In the genomic region with DNA sequence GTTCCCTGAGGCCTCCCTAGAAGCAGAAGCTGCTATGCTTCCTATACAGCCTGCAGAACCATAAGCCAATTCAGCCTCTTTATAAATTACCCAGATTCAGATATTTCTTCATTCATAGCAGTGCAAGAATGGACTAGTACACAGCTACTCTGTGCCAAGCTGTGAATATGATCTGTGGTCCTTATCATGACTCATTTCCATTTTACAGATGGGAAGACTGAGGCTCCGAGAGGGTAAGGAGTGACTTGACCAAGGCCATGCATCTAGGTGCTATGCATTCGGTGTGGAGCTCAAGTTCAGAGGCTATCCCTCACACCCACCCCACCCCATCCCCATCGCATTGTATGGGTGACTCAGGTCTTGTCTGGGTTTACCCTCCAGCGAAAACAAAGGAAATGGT, we compare ENCODE assay signal across 36 cellular contexts. TPM values are rescaled to one million over a fixed set of nuclear protein-coding genes. Genes with fewer than 3 reads are reported as not detected.
DNase-seq lines count a peak whose midpoint lies in the region; ATAC-seq, FAIRE-seq and TF ChIP-seq lines count a peak whose summit lies in the region.
"Had no signal": no experiment of that assay in that cellular context is flagged by ENCODE, and none has a peak within 500 bp of the region (broad histone marks: within the 10 kb centered on the region; RNA-seq: fewer than 3 reads in every experiment).

No MANE protein-coding gene starts in this region.

- in situ Hi-C loops in HepG2 (cut with HindIII; ENCODE audit: extremely low pct_ligation_motif_present, low pct_unique_long_range_greater_than_20kb), result no loop called here
- in situ Hi-C loops in K562 (cut with MboI), result no loop called here

- H3K4me1 Mint-ChIP-seq in activated T-helper 17 cell treated with anti-CD3 and anti-CD28 coated beads, Interleukin-2, amount 50 U/mL, for 72 hours, result peaks cover 5% of the 10 kb centered on the region
- H3K4me1 Mint-ChIP-seq: B cell; CD14-positive monocyte; CD8-positive, alpha-beta memory T cell had no signal

- BruUV-seq in HepG2 (replicated peaks; lab: Mats Ljungman, UMichigan) (no TSS peak), K562 (replicated peaks; lab: Mats Ljungman, UMichigan) (no TSS peak)

- H3K27ac ChIP-seq in HepG2 (ENCODE audit: extremely low read length, insufficient read depth, low read length), result no peak overlapping the region
- H3K27ac ChIP-seq in right lobe of liver, result no peak overlapping the region
- no peak overlapping the region for H3K27ac ChIP-seq in K562 (ENCODE audit: extremely low read depth, low read depth, low read length)
- H3K27ac ChIP-seq in H1 (ENCODE audit: low read depth, low read length), result no peak overlapping the region
- H3K27ac ChIP-seq in right atrium auricular region, result no peak overlapping the region
- H3K27ac ChIP-seq: 22Rv1; A549; BLaER1; BLaER1 treated with 17β-estradiol and CSF1 and Interleukin-3, amounts not matched to agents 10 nM and 100 nM; C4-2B had no signal

- H2BK15ac ChIP-seq in H1 (ENCODE audit: low read length), result no peak overlapping the region

- no peak overlapping the region for H4K5ac ChIP-seq in H1 (ENCODE audit: insufficient read length, low read depth, low read length)

- no peaks in the 10 kb centered on the region for H3K79me1 ChIP-seq in H1 (ENCODE audit: low read depth, low read length)

- peaks cover under 1% of the 10 kb centered on the region for H3K27me3 Mint-ChIP-seq in activated T-helper 17 cell treated with anti-CD3 and anti-CD28 coated beads, Interleukin-2, amount 50 U/mL, for 72 hours
- H3K27me3 Mint-ChIP-seq: CD4-positive, alpha-beta T cell had no signal

- CTCF ChIA-PET in HepG2 (lab: Yijun Ruan, JAX; ENCODE audit: low intra/inter-chr PET ratio, low total read pairs) (no interaction called here), K562 (lab: Yijun Ruan, JAX; ENCODE audit: low intra/inter-chr PET ratio) (no interaction called here), H1 (lab: Charles Lee; ENCODE audit: partially characterized antibody) (interaction anchor here (0.7 to 1.4 kb wide), 2 partner anchors 14 to 215 kb away, joined by 3 read pairs; no protein-coding TSS in a partner anchor)

- H3K56ac ChIP-seq in H1 (replicated peaks; ENCODE audit: insufficient read length, low read depth, low read length), result no peak overlapping the region

- no peak overlapping the region for H3K4me3 ChIP-seq in HepG2 (replicated peaks in 1 of 3; ENCODE audit: insufficient read depth in 1 of 3, low read depth in 2 of 3, low read length in 3 of 3)
- no peak overlapping the region for H3K4me3 ChIP-seq in right lobe of liver
- H3K4me3 ChIP-seq in K562, result no peak overlapping the region
- H3K4me3 ChIP-seq in H1 (ENCODE audit: extremely low read depth in 1 of 4, insufficient read depth in 2 of 4, low read depth in 3 of 4, low read length in 4 of 4), result no peak overlapping the region
- H3K4me3 ChIP-seq in right atrium auricular region, result no peak overlapping the region
- H3K4me3 ChIP-seq: A549; BLaER1; BLaER1 treated with 17β-estradiol and CSF1 and Interleukin-3, amounts not matched to agents 10 nM and 100 nM had no signal

- H2AK5ac ChIP-seq in H1 (ENCODE audit: low read depth, low read length), result no peak overlapping the region

- DNase-seq in HepG2 (ENCODE audit: low spot score) (no peak), right lobe of liver (no peak), K562 (ENCODE audit: extremely low read depth in 1 of 4, low spot score in 3 of 4) (no peak), H1 (ENCODE audit: low read depth in 1 of 2, low spot score in 2 of 2) (no peak), right atrium auricular region (ENCODE audit: low spot score) (no peak), COR-L47 (lab: John Stamatoyannopoulos, UW) (no peak)
- DNase-seq: 8988T; ACHN; AML-193; BE2C; C1 segment of cervical spinal cord; Caco-2; Calu3; CD4-positive, alpha-beta memory T cell; CD4-positive, alpha-beta T cell; CD4-positive, CD25-positive, alpha-beta regulatory T cell; CD8-positive, alpha-beta memory T cell; CD8-positive, alpha-beta T cell; DMS 273 treated with DMSO at 0.1 percent for 48 hours; DMS153; DMS53; DMS79; DMS79 treated with DMSO at 0.1 percent for 48 hours; DND-41; EL had no signal

- H3K9me3 ChIP-seq in HepG2 (ENCODE audit: low read length) (no peaks in the 10 kb centered on the region), right lobe of liver (no peaks in the 10 kb centered on the region), K562 (replicated peaks; ENCODE audit: control insufficient read depth, insufficient read depth, low read depth, low read length) (no peaks in the 10 kb centered on the region), H1 (ENCODE audit: insufficient read depth in 2 of 2, low read depth in 1 of 2, low read length in 1 of 2) (no peaks in the 10 kb centered on the region), right atrium auricular region (no peaks in the 10 kb centered on the region)
- H3K9me3 ChIP-seq: A549; BE2C; BLaER1; BLaER1 treated with 17β-estradiol and CSF1 and Interleukin-3, amounts not matched to agents 10 nM and 100 nM; Caco-2 had no signal

- H3K79me2 ChIP-seq in HepG2 (ENCODE audit: insufficient read depth, low read length) (no peaks in the 10 kb centered on the region), K562 (ENCODE audit: control insufficient read depth, insufficient read depth, low read length) (no peaks in the 10 kb centered on the region), H1 (ENCODE audit: control insufficient read depth in 1 of 2, insufficient read depth in 2 of 2, low read length in 2 of 2) (no peaks in the 10 kb centered on the region)

- H2BK12ac ChIP-seq in H1 (ENCODE audit: low read depth, low read length), result no peak overlapping the region

- H3K4me3 Mint-ChIP-seq in activated T-helper 17 cell treated with anti-CD3 and anti-CD28 coated beads, Interleukin-2, amount 50 U/mL, for 72 hours, result no peak overlapping the region
- H3K4me3 Mint-ChIP-seq: B cell; CD14-positive monocyte; CD4-positive, alpha-beta memory T cell; CD4-positive, alpha-beta T cell; CD4-positive, CD25-positive, alpha-beta regulatory T cell; CD8-positive, alpha-beta memory T cell; CD8-positive, alpha-beta T cell had no signal

- H3K36me3 ChIP-seq in HepG2 (replicated peaks in 1 of 2; ENCODE audit: control insufficient read depth in 1 of 2, insufficient read depth in 2 of 2, low read length in 2 of 2), result no peaks in the 10 kb centered on the region
- H3K36me3 ChIP-seq in right lobe of liver, result no peaks in the 10 kb centered on the region
- no peaks in the 10 kb centered on the region for H3K36me3 ChIP-seq in K562 (ENCODE audit: control insufficient read depth, insufficient read depth, low read length)
- no peaks in the 10 kb centered on the region for H3K36me3 ChIP-seq in H1 (ENCODE audit: control insufficient read depth in 2 of 4, insufficient read depth in 4 of 4, low read length in 3 of 4)
- H3K36me3 ChIP-seq in right atrium auricular region, result no peaks in the 10 kb centered on the region
- H3K36me3 ChIP-seq: BE2C; BLaER1; BLaER1 treated with 17β-estradiol and CSF1 and Interleukin-3, amounts not matched to agents 10 nM and 100 nM had no signal

- H3K14ac ChIP-seq in H1 (ENCODE audit: insufficient read length), result no peak overlapping the region

- H3K4me2 ChIP-seq in HepG2 (ENCODE audit: low read depth, low read length), result no peak overlapping the region
- H3K4me2 ChIP-seq in K562 (ENCODE audit: insufficient read depth, low read length), result no peak overlapping the region
- H3K4me2 ChIP-seq in H1 (ENCODE audit: insufficient read depth in 1 of 2, low read depth in 2 of 2, low read length in 2 of 2), result no peak overlapping the region
- H3K4me2 ChIP-seq: A549; BLaER1; BLaER1 treated with 17β-estradiol and CSF1 and Interleukin-3, amounts not matched to agents 10 nM and 100 nM had no signal

- POLR2A ChIA-PET in HepG2 (lab: Yijun Ruan, JAX), result no interaction called here
- POLR2A ChIA-PET in K562 (lab: Yijun Ruan, JAX), result interaction anchor here (0.5 to 1.3 kb wide), 5 partner anchors 8 to 857 kb away, joined by 3 read pairs; no protein-coding TSS in a partner anchor
- POLR2A ChIA-PET in H1 (lab: Charles Lee; ENCODE audit: partially characterized antibody), result no interaction called here

- no peak for ATAC-seq in HepG2
- no peak for ATAC-seq in right lobe of liver
- ATAC-seq in activated T-helper 17 cell treated with anti-CD3 and anti-CD28 coated beads, Interleukin-2, amount 50 U/mL, for 72 hours (replicated peaks), result peak; percentile 18
- ATAC-seq in K562, result no peak
- ATAC-seq in SK-N-SH treated with all-trans-retinoic acid at 6 μM for 48 hours, result no peak
- ATAC-seq: A549; CD8-positive, alpha-beta T cell had no signal

- H3K4me1 ChIP-seq in HepG2 (ENCODE audit: insufficient read depth, low read length) (peaks cover 7% of the 10 kb centered on the region; the same call in 1 of the 2 replicates), right lobe of liver (no peaks in the 10 kb centered on the region), K562 (replicated peaks in 1 of 2; ENCODE audit: control insufficient read depth in 2 of 2, insufficient read depth in 2 of 2, low read length in 2 of 2) (no peaks in the 10 kb centered on the region), H1 (replicated peaks in 1 of 4; ENCODE audit: control insufficient read depth in 3 of 4, insufficient read depth in 4 of 4, low read length in 3 of 4) (peaks cover 0 to 3% (median 0%) of the 10 kb centered on the region in 4 experiments; a peak in 2 of 7 replicates), right atrium auricular region (no peaks in the 10 kb centered on the region)
- H3K4me1 ChIP-seq: A549, Caco-2 had no signal

- no peak for TF ChIP-seq CTCF in HepG2 (CRISPR knock-in tag; IDR thresholded peaks at IDR 0.05)
- no peak for TF ChIP-seq CTCF in right lobe of liver (IDR thresholded peaks at IDR 0.05)
- no peak for TF ChIP-seq CTCF in K562 (IDR thresholded peaks at IDR 0.05 in 2 of 3, conservative IDR thresholded peaks at IDR 0.05 in 1 of 3; ENCODE audit: insufficient read depth in 2 of 3, low read depth in 1 of 3, low read length in 3 of 3)
- TF ChIP-seq CTCF in H1 (IDR thresholded peaks at IDR 0.05; ENCODE audit: control extremely low read depth in 1 of 3, insufficient read depth in 1 of 3, low read depth in 1 of 3, low read length in 3 of 3), result no peak
- TF ChIP-seq CTCF in right atrium auricular region (IDR thresholded peaks at IDR 0.05), result no peak

- H3K36me3 Mint-ChIP-seq in activated T-helper 17 cell treated with anti-CD3 and anti-CD28 coated beads, Interleukin-2, amount 50 U/mL, for 72 hours (ENCODE audit: low read depth), result no peaks in the 10 kb centered on the region
- H3K36me3 Mint-ChIP-seq: CD14-positive monocyte; CD4-positive, alpha-beta memory T cell; CD4-positive, CD25-positive, alpha-beta regulatory T cell; CD8-positive, alpha-beta memory T cell; CD8-positive, alpha-beta T cell had no signal

- no peaks in the 10 kb centered on the region for H3K9me3 Mint-ChIP-seq in activated T-helper 17 cell treated with anti-CD3 and anti-CD28 coated beads, Interleukin-2, amount 50 U/mL, for 72 hours
- H3K9me3 Mint-ChIP-seq: CD14-positive monocyte; CD4-positive, alpha-beta memory T cell; CD4-positive, alpha-beta T cell; CD4-positive, CD25-positive, alpha-beta regulatory T cell; CD8-positive, alpha-beta memory T cell; CD8-positive, alpha-beta T cell had no signal

- no peak overlapping the region for H3K27ac Mint-ChIP-seq in activated T-helper 17 cell treated with anti-CD3 and anti-CD28 coated beads, Interleukin-2, amount 50 U/mL, for 72 hours
- H3K27ac Mint-ChIP-seq: B cell; CD14-positive monocyte; CD4-positive, alpha-beta T cell; CD4-positive, CD25-positive, alpha-beta regulatory T cell; CD8-positive, alpha-beta T cell had no signal

- no peaks in the 10 kb centered on the region for H4K20me1 ChIP-seq in HepG2 (ENCODE audit: insufficient read depth, low read length)
- H4K20me1 ChIP-seq in K562 (replicated peaks; ENCODE audit: control insufficient read depth, insufficient read depth, low read length), result 0 out of 2 replicates have a peak, but pooled peaks cover 6% of the 10 kb centered on the region
- H4K20me1 ChIP-seq in H1 (replicated peaks in 1 of 2; ENCODE audit: control insufficient read depth in 1 of 2, insufficient read depth in 2 of 2, low read length in 2 of 2), result no peaks in the 10 kb centered on the region
- H4K20me1 ChIP-seq: BLaER1; BLaER1 treated with 17β-estradiol and CSF1 and Interleukin-3, amounts not matched to agents 10 nM and 100 nM had no signal

- no peak overlapping the region for H2BK120ac ChIP-seq in H1 (replicated peaks; ENCODE audit: low read depth, low read length)

- FAIRE-seq in HepG2 (lab: Jason Lieb, UNC), result no peak
- FAIRE-seq in K562 (lab: Jason Lieb, UNC), result no peak
- no peak for FAIRE-seq in H1 (lab: Jason Lieb, UNC)
- FAIRE-seq: A204.1, A549, D721Med had no signal

- H4K91ac ChIP-seq in H1 (replicated peaks; ENCODE audit: insufficient read length, low read length), result no peak overlapping the region

- H2AFZ ChIP-seq in HepG2 (ENCODE audit: low read length) (no peak overlapping the region), K562 (ENCODE audit: low read depth, low read length) (no peak overlapping the region), H1 (ENCODE audit: low read length) (peak overlapping the region; percentile 83; the same call in 1 of the 2 replicates)

- intact Hi-C loops in HepG2 (cut with micrococcal nuclease; ENCODE audit: unreplicated experiment) (no loop called here), right lobe of liver (cut with DNase I) (no loop called here), K562 (cut with micrococcal nuclease) (no loop called here)

- no peak overlapping the region for H2BK5ac ChIP-seq in H1 (ENCODE audit: low read depth, low read length)

- no peak for TF ChIP-seq EP300 in HepG2 (IDR thresholded peaks at IDR 0.05; ENCODE audit: low read depth in 2 of 2, low read length in 2 of 2)
- TF ChIP-seq EP300 in HepG2 (CRISPR knock-in tag; IDR thresholded peaks at IDR 0.05; ENCODE audit: borderline replicate concordance), result no peak
- TF ChIP-seq EP300 in K562 (IDR thresholded peaks at IDR 0.05; ENCODE audit: low read length), result no peak
- no peak for TF ChIP-seq EP300 in H1 (IDR thresholded peaks at IDR 0.05; ENCODE audit: borderline replicate concordance in 1 of 2, low read depth in 2 of 2, low read length in 2 of 2)

- no peak overlapping the region for H3K23ac ChIP-seq in H1 (ENCODE audit: insufficient read length)

- H3K23me2 ChIP-seq in H1 (ENCODE audit: low read depth, low read length), result no peaks in the 10 kb centered on the region

- TF ChIP-seq POLR2A in HepG2 (IDR thresholded peaks at IDR 0.05; ENCODE audit: insufficient read depth in 1 of 2, low read depth in 2 of 2, low read length in 2 of 2), result no peak
- TF ChIP-seq POLR2A in right lobe of liver (IDR thresholded peaks at IDR 0.05), result no peak
- TF ChIP-seq POLR2A in K562 (conservative IDR thresholded peaks at IDR 0.05), result no peak
- no peak for TF ChIP-seq POLR2A in H1 (IDR thresholded peaks at IDR 0.05; ENCODE audit: control extremely low read depth in 1 of 2, low read depth in 2 of 2, low read length in 2 of 2)

- no peak for TF ChIP-seq RAD21 in HepG2 (CRISPR knock-in tag; IDR thresholded peaks at IDR 0.05)
- no peak for TF ChIP-seq RAD21 in K562 (CRISPR knock-in tag; conservative IDR thresholded peaks at IDR 0.05 in 1 of 2, IDR thresholded peaks at IDR 0.05 in 1 of 2)
- TF ChIP-seq RAD21 in H1 (IDR thresholded peaks at IDR 0.05 in 1 of 2, conservative IDR thresholded peaks at IDR 0.05 in 1 of 2; ENCODE audit: low read depth in 2 of 2, low read length in 2 of 2), result no peak

- no peak overlapping the region for H2BK20ac ChIP-seq in H1 (ENCODE audit: low read length)

- H3K18ac ChIP-seq in H1 (ENCODE audit: extremely low read depth, low read length), result no peak overlapping the region

- 0% methylated on average over 1 of the region's 4 CpGs for WGBS in HepG2 (ENCODE audit: low lambda C conversion rate)
- 83% methylated on average over 2 of the region's 4 CpGs for WGBS in right lobe of liver (ENCODE audit: insufficient coverage, low coverage, low lambda C conversion rate, missing lambda C conversion rate)
- 1% methylated on average over 4 of the region's 4 CpGs for WGBS in K562 (ENCODE audit: insufficient coverage, low coverage, missing lambda C conversion rate)
- 87% methylated on average over 4 of the region's 4 CpGs; no CpG with 5 or more reads in 1 of the 2 experiments for WGBS in H1 (ENCODE audit: extremely low coverage in 1 of 2, insufficient coverage in 1 of 2, insufficient read length in 1 of 2, insufficient replicate concordance in 2 of 2, low coverage in 1 of 2, low lambda C conversion rate in 2 of 2, missing lambda C conversion rate in 1 of 2), 2 experiments

- H3K4ac ChIP-seq in H1 (replicated peaks; ENCODE audit: insufficient read length, low read depth, low read length), result no peak overlapping the region

- H3K9ac ChIP-seq in HepG2 (ENCODE audit: insufficient read depth, low read depth, low read length) (no peak overlapping the region), K562 (ENCODE audit: insufficient read depth in 1 of 2, low read depth in 2 of 2, low read length in 2 of 2) (no peak overlapping the region), H1 (replicated peaks in 1 of 4; ENCODE audit: extremely low read depth in 1 of 4, low read depth in 3 of 4, low read length in 3 of 4) (no peak overlapping the region)
- H3K9ac ChIP-seq: BLaER1; BLaER1 treated with 17β-estradiol and CSF1 and Interleukin-3, amounts not matched to agents 10 nM and 100 nM had no signal

- H3K27me3 ChIP-seq in HepG2 (ENCODE audit: control insufficient read depth in 1 of 2, insufficient read depth in 2 of 2, low read length in 2 of 2), result peaks cover 1 to 44% of the 10 kb centered on the region in 2 experiments; a peak in 3 of 5 replicates
- H3K27me3 ChIP-seq in right lobe of liver, result no peaks in the 10 kb centered on the region
- H3K27me3 ChIP-seq in K562 (ENCODE audit: control insufficient read depth in 2 of 2, insufficient read depth in 2 of 2, low read length in 2 of 2), result peaks cover 29 to 66% of the 10 kb centered on the region in 2 experiments
- no peaks in the 10 kb centered on the region; a peak in 1 of 7 replicates for H3K27me3 ChIP-seq in H1 (replicated peaks in 1 of 4; ENCODE audit: control insufficient read depth in 3 of 4, extremely low read depth in 1 of 4, insufficient read depth in 3 of 4, low read length in 3 of 4)
- H3K27me3 ChIP-seq in right atrium auricular region, result no peaks in the 10 kb centered on the region
- H3K27me3 ChIP-seq: BE2C; BLaER1; BLaER1 treated with 17β-estradiol and CSF1 and Interleukin-3, amounts not matched to agents 10 nM and 100 nM had no signal

- H4K8ac ChIP-seq in H1 (ENCODE audit: extremely low read depth, insufficient read depth, low read length), result no peak overlapping the region

- H3K9me1 ChIP-seq in K562 (ENCODE audit: control insufficient read depth, insufficient read depth, low read length), result no peaks in the 10 kb centered on the region

RNA-seq across cellular contexts. Expression of a gene that starts 52.3 kb away (rescaled TPM):
- total RNA-seq in HepG2 (2016; rRNA removed; fragmentation: Illumina TruSeq; extraction: Trizol) (0.13 and 0.17 TPM in 2 replicates), right lobe of liver (under 1 TPM in 1 of 6 experiments, not detected in 5; 0.06 TPM), K562 (2014; rRNA removed) (0.04 and 0.14 TPM in 2 replicates), K562 (2014; rRNA removed; fragmentation: Illumina TruSeq; extraction: Trizol) (not detected in 2 replicates), K562 (2015; rRNA removed; fragmentation: Illumina TruSeq; extraction: Trizol) (not detected in 2 replicates), K562 (2021) (0.16 TPM in 1 of 2 replicates, not detected in the other), right atrium auricular region (under 1 TPM in 1 of 2 donors, not detected in 1; 0.16 TPM)
- total RNA-seq in HepG2 (2016; cell fraction: cytosol; rRNA removed; fragmentation: Illumina TruSeq; extraction: Trizol; ENCODE audit: low read depth), result not detected in 2 replicates
- total RNA-seq in HepG2 (2016; cell fraction: insoluble cytoplasmic fraction; rRNA removed; fragmentation: Illumina TruSeq; extraction: Trizol), result 0.13 TPM in 1 of 2 replicates, not detected in the other
- not detected in 2 replicates for total RNA-seq in HepG2 (2016; cell fraction: membrane; rRNA removed; fragmentation: Illumina TruSeq; extraction: Trizol)
- total RNA-seq in HepG2 (2016; cell fraction: nucleus; rRNA removed; fragmentation: Illumina TruSeq; extraction: Trizol), result 0.22 TPM in 1 of 2 replicates, not detected in the other
- polyA plus RNA-seq in HepG2 (2011; rRNA removed) (0.08 and 0.09 TPM in 2 replicates), K562 (2011; rRNA removed) (0.12 TPM in 1 of 2 replicates, not detected in the other), K562 (2014; fragmentation: Illumina TruSeq; extraction: Trizol) (0.19 TPM in 1 of 2 replicates, not detected in the other), K562 (2014; fragmentation: Nextera tagmentation; extraction: Ambion mirVana) (not detected), K562 (2014; rRNA removed) (0.03 TPM in 1 of 2 replicates, not detected in the other), H1 (2011; rRNA removed) (3.4 and 4.3 TPM in 2 replicates)
- polyA plus RNA-seq in HepG2 (2011; cell fraction: cytosol; rRNA removed), result 0.03 TPM in 1 of 2 replicates, not detected in the other
- polyA plus RNA-seq in HepG2 (2011; cell fraction: nucleus; rRNA removed), result 0.12 and 0.29 TPM in 2 replicates
- 0.07 TPM in 1 of 2 replicates, not detected in the other for polyA plus RNA-seq in HepG2 (2012)
- not detected in 2 replicates for polyA plus RNA-seq in HepG2 (2016; cell fraction: cytosol; fragmentation: Illumina TruSeq; extraction: Trizol; ENCODE audit: low read depth)
- polyA plus RNA-seq in HepG2 (2016; cell fraction: insoluble cytoplasmic fraction; fragmentation: Illumina TruSeq; extraction: Trizol; ENCODE audit: low read depth), result not detected in 2 replicates
- not detected in 2 replicates for polyA plus RNA-seq in HepG2 (2016; cell fraction: membrane; fragmentation: Illumina TruSeq; extraction: Trizol; ENCODE audit: low read depth)
- 0.31 TPM in 1 of 2 replicates, not detected in the other for polyA plus RNA-seq in HepG2 (2016; cell fraction: nucleus; fragmentation: Illumina TruSeq; extraction: Trizol; ENCODE audit: insufficient read depth, low read depth)
- polyA minus RNA-seq in HepG2 (2011; rRNA and poly(A)+ RNA removed; ENCODE audit: low replicate concordance), result not detected in 2 replicates
- polyA minus RNA-seq in HepG2 (2011; cell fraction: cytosol; rRNA and poly(A)+ RNA removed), result not detected in 2 replicates
- 0.12 and 0.13 TPM in 2 replicates for polyA minus RNA-seq in HepG2 (2011; cell fraction: nucleus; rRNA and poly(A)+ RNA removed)
- total RNA-seq in activated T-helper 17 cell treated with anti-CD3 and anti-CD28 coated beads, Interleukin-2, amount 50 U/mL, for 72 hours, result 1 to 10 TPM in 1 of 2 donors, under 1 TPM in 1; 0.56 to 1.8 TPM
- not detected in 2 replicates for total RNA-seq in K562 (2011; cell fraction: chromatin; rRNA removed; ENCODE audit: low replicate concordance)
- total RNA-seq in K562 (2011; cell fraction: nucleolus; rRNA removed), result 0.13 and 0.17 TPM in 2 replicates
- total RNA-seq in K562 (2011; cell fraction: nucleoplasm; rRNA removed), result 0.22 TPM in 1 of 2 replicates, not detected in the other
- 0.04 TPM in 1 of 2 replicates, not detected in the other for polyA plus RNA-seq in K562 (2011; cell fraction: cytosol; rRNA removed)
- polyA plus RNA-seq in K562 (2011; cell fraction: nucleus; rRNA removed), result 0.06 and 0.13 TPM in 2 replicates
- 0.07 TPM in 1 of 2 replicates, not detected in the other for polyA plus RNA-seq in K562 (2012)
- polyA minus RNA-seq in K562 (2011; rRNA and poly(A)+ RNA removed), result not detected in 2 replicates
- polyA minus RNA-seq in K562 (2011; cell fraction: cytosol; rRNA and poly(A)+ RNA removed), result not detected in 2 replicates
- polyA minus RNA-seq in K562 (2011; cell fraction: nucleus; rRNA and poly(A)+ RNA removed), result not detected in 2 replicates
- total RNA-seq in H1 (2021; fragmentation: NEBNext Ultra II Directional; extraction: Animal tissue kit (Norgen Biotek cat#: 25700)), result 4.6 and 5.3 TPM in 2 replicates
- 2.5 TPM for polyA plus RNA-seq in H1 (2011; cell fraction: cytosol; rRNA removed)
- 10.2 TPM for polyA plus RNA-seq in H1 (2011; cell fraction: nucleus; rRNA removed)
- 1.4 to 4.2 TPM (median 3.9 TPM) in 4 replicates for polyA plus RNA-seq in H1 (2012, experiment 1 of 2)
- polyA plus RNA-seq in H1 (2012, experiment 2 of 2), result 2.9 TPM
- 3.8 TPM for polyA plus RNA-seq in H1 (2013, experiment 1 of 2)
- polyA plus RNA-seq in H1 (2013, experiment 2 of 2), result 2.9 TPM
- 3.5 and 4.4 TPM in 2 replicates for polyA minus RNA-seq in H1 (2011; rRNA and poly(A)+ RNA removed)
- polyA minus RNA-seq in H1 (2011; cell fraction: cytosol; rRNA and poly(A)+ RNA removed), result 3.3 TPM
- 10.2 TPM for polyA minus RNA-seq in H1 (2011; cell fraction: nucleus; rRNA and poly(A)+ RNA removed)
- polyA plus RNA-seq: CD14-positive monocyte had no signal
